In genomic region chr1:24744911-24745710, GRCh38 we compare ENCODE assay signal across 8 cellular contexts. TPM values are rescaled to one million over a fixed set of nuclear protein-coding genes. Genes with fewer than 3 reads are reported as not detected.
DNase-seq lines count a peak whose midpoint lies in the region; ATAC-seq and TF ChIP-seq lines count a peak whose summit lies in the region.

TSS of gene CLIC4 (plus strand) at chr1:24745447. CDS start at chr1:24745554, 107 bp downstream.

- DNase-seq in Caco-2 (peak; percentile 99), endothelial cell (ENCODE audit: low spot score) (peak; percentile 100), midbrain (lab: John Stamatoyannopoulos, UW) (peak; percentile 100)
- DNase-seq in activated CD8-positive, alpha-beta memory T cell treated with anti-CD3 and anti-CD28 coated beads, Interleukin-2, amount 50 U/mL, for 4 hours = peak; percentile 100
- peak; percentile 98 for DNase-seq in stimulated activated CD8-positive, alpha-beta memory T cell treated with anti-CD3 and anti-CD28 coated beads, Interleukin-2, amount 100 ng/mL, for 1 hour (ENCODE audit: low read depth in 2 of 2)

- CTCF ChIA-PET in Caco-2 (lab: Charles Lee) = interaction anchor here (0.6 to 2.2 kb wide), 12 partner anchors 11 to 330 kb away, joined by 3 to 18 read pairs (median 6); partner anchors contain the start of gene NIPAL3

- peak in 1 of 2 experiments; percentile 21 for TF ChIP-seq CTCF in Caco-2 (IDR thresholded peaks at IDR 0.05; ENCODE audit: insufficient read depth in 1 of 2, low read depth in 1 of 2, low read length in 1 of 2, severe bottlenecking in 1 of 2, unreplicated experiment in 1 of 2)
- no peak; the same call in 1 of the 2 replicates for TF ChIP-seq CTCF in OCI-LY1 (IDR thresholded peaks at IDR 0.05; ENCODE audit: low read length)
- no peak for TF ChIP-seq CTCF in endothelial cell (IDR thresholded peaks at IDR 0.05; ENCODE audit: unreplicated experiment)

- peak within 1 kb of the TSS; percentile 97 for H3K9ac ChIP-seq in HUES48 (ENCODE audit: low read depth, low read length)
- peak within 1 kb of the TSS; percentile 98 for H3K9ac ChIP-seq in OCI-LY1 (ENCODE audit: low read length)

- H3K4me2 ChIP-seq in OCI-LY1 (ENCODE audit: low read length) = peak within 1 kb of the TSS; percentile 75

- H3K27me3 ChIP-seq in Caco-2 (replicated peaks; ENCODE audit: control insufficient read depth, insufficient read depth, low read length) = no peaks in the 10 kb centered on the region
- H3K27me3 ChIP-seq in HUES48 (ENCODE audit: control insufficient read depth, insufficient read depth, low read length) = no peaks in the 10 kb centered on the region
- H3K27me3 ChIP-seq in OCI-LY1 (ENCODE audit: insufficient read depth, low read length) = no peaks in the 10 kb centered on the region

- H3K4me1 Mint-ChIP-seq in Caco-2 (ENCODE audit: low read depth, unreplicated experiment) (peaks cover 23% of the 10 kb centered on the region), endothelial cell (ENCODE audit: unreplicated experiment) (peaks cover 51% of the 10 kb centered on the region)

- intact Hi-C loops in Caco-2 (cut with micrococcal nuclease; ENCODE audit: unreplicated experiment) = loop anchor here (1.0 to 5.0 kb wide), 3 partner anchors 38 to 87 kb away; no protein-coding TSS in a partner anchor

- no TSS peak for BruUV-seq in Caco-2 (replicated peaks; lab: Mats Ljungman, UMichigan)

- no peaks in the 10 kb centered on the region for H3K36me3 ChIP-seq in Caco-2 (ENCODE audit: control insufficient read depth, insufficient read depth, low read length)
- no peaks in the 10 kb centered on the region for H3K36me3 ChIP-seq in HUES48 (ENCODE audit: control insufficient read depth, insufficient read depth, low read length)
- H3K36me3 ChIP-seq in OCI-LY1 (ENCODE audit: insufficient read depth, low read length) = peaks cover 4% of the 10 kb centered on the region; the same call in 1 of the 2 replicates

- H3K4me1 ChIP-seq in Caco-2 (peaks cover 21% of the 10 kb centered on the region), HUES48 (ENCODE audit: control insufficient read depth, insufficient read depth, low read length) (peaks cover 24% of the 10 kb centered on the region), OCI-LY1 (ENCODE audit: insufficient read depth, low read length, severe bottlenecking) (peaks cover 55% of the 10 kb centered on the region)

- peaks cover 26% of the 10 kb centered on the region for H3K79me2 ChIP-seq in OCI-LY1 (ENCODE audit: insufficient read depth, low read length)

- no peaks in the 10 kb centered on the region for H3K9me2 ChIP-seq in OCI-LY1 (ENCODE audit: low read depth, low read length)

- ATAC-seq in GM21381 (IDR thresholded peaks at IDR 0.05; ENCODE audit: unreplicated experiment) = peak; percentile 60

- H3K27me3 Mint-ChIP-seq in Caco-2 (ENCODE audit: insufficient read depth, unreplicated experiment) (no peaks in the 10 kb centered on the region), endothelial cell (ENCODE audit: unreplicated experiment) (peaks cover 6% of the 10 kb centered on the region)

- peaks cover 32% of the 10 kb centered on the region for H3K36me3 Mint-ChIP-seq in Caco-2 (ENCODE audit: insufficient read depth, unreplicated experiment)
- H3K36me3 Mint-ChIP-seq in endothelial cell (ENCODE audit: low read depth, unreplicated experiment) = peaks cover 8% of the 10 kb centered on the region

- H3K27ac ChIP-seq in HUES48 (ENCODE audit: low read depth, low read length) = peak within 1 kb of the TSS; percentile 93
- peak within 1 kb of the TSS; percentile 98 for H3K27ac ChIP-seq in OCI-LY1 (ENCODE audit: low read depth, low read length, poor library complexity, severe bottlenecking)

- H3K9me3 Mint-ChIP-seq in Caco-2 (ENCODE audit: unreplicated experiment) = no peaks in the 10 kb centered on the region
- no peaks in the 10 kb centered on the region for H3K9me3 Mint-ChIP-seq in endothelial cell (ENCODE audit: unreplicated experiment)

- H3K27ac Mint-ChIP-seq in Caco-2 (ENCODE audit: unreplicated experiment) (peak within 1 kb of the TSS; percentile 83), endothelial cell (ENCODE audit: unreplicated experiment) (peak within 1 kb of the TSS; percentile 93)

- H3K9me3 ChIP-seq in Caco-2 = no peaks in the 10 kb centered on the region
- H3K9me3 ChIP-seq in HUES48 (ENCODE audit: control insufficient read depth, insufficient read depth, low read length) = no peaks in the 10 kb centered on the region
- no peaks in the 10 kb centered on the region for H3K9me3 ChIP-seq in OCI-LY1 (ENCODE audit: low read length)

- POLR2A ChIA-PET in Caco-2 (lab: Charles Lee) = interaction anchor here (0.5 to 1.3 kb wide), 11 partner anchors 20 to 1168 kb away, joined by 3 to 12 read pairs (median 3); partner anchors contain the start of gene SYF2

- no peaks in the 10 kb centered on the region for H4K20me1 ChIP-seq in OCI-LY1 (ENCODE audit: insufficient read depth, low read length)

- H2AFZ ChIP-seq in OCI-LY1 (ENCODE audit: low read length) = no peak within 1 kb of the TSS

- H3K4me3 Mint-ChIP-seq in Caco-2 (ENCODE audit: unreplicated experiment) = peak within 1 kb of the TSS; percentile 84
- peak within 1 kb of the TSS; percentile 98 for H3K4me3 Mint-ChIP-seq in endothelial cell (ENCODE audit: unreplicated experiment)

- H3F3A ChIP-seq in OCI-LY1 (ENCODE audit: insufficient read depth, low read length) = 0 out of 2 replicates have a peak, but pooled peaks cover 17% of the 10 kb centered on the region

- H3K4me3 ChIP-seq in Caco-2 (ENCODE audit: low read depth, low read length) (peak within 1 kb of the TSS; percentile 66), HUES48 (ENCODE audit: low read depth, low read length) (peak within 1 kb of the TSS; percentile 99), OCI-LY1 (ENCODE audit: low read depth, low read length, poor library complexity, severe bottlenecking) (peak within 1 kb of the TSS; percentile 85)

RNA-seq across cellular contexts. Expression of gene CLIC4, which starts in this region (rescaled TPM):
- total RNA-seq in Caco-2 (2022) (125 and 140 TPM in 2 replicates), endothelial cell (ENCODE audit: unreplicated experiment) (109 TPM)

Comparison
In these comparisons a context has a peak if more than half of its experiments do, and no peak if none do; other contexts are left out.
1. Peak in every context shown above with its lines: DNase-seq, ATAC-seq, H3K4me3 ChIP-seq and H3K27ac ChIP-seq.